In the genomic region with DNA sequence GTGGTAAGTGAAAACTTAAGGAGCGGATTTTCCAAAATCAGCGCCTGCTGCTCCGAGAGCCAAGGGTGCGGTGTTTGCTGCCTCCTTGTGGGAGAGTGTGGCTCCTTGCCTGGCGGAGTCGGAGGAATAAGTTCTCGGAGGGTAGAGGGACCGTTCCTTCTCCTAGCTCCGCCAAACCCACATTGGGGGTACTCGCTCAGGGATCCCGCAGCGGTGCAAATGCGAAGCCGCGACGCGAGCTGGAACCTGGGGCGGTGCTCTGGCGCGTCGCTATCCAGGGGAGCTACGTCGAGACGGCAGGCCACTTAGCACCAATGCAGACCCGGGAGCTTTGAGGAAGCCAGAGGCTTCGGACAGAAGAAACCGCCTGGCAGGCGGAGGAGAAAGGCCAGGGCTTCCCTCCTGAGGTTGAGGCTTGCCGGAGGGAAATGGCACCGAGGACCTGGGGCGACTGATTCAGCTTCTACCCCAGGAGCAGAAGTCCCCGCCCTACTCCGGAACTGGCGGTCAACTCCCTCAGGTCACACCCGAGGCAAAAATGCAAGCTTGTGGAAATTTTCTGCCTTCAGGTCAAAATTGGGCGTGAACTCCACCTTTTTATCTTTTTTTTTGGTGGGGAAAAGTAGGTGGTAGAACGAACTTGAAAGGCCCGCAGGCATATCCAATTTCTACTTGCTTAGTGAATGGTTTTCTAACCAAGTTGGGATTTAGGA, we compare ENCODE assay signal across 9 cellular contexts. TPM values are rescaled to one million over a fixed set of nuclear protein-coding genes. Genes with fewer than 3 reads are reported as not detected.
DNase-seq lines count a peak whose midpoint lies in the region; ATAC-seq and TF ChIP-seq lines count a peak whose summit lies in the region.
"Had no signal": no experiment of that assay in that cellular context is flagged by ENCODE, and none has a peak within 500 bp of the region (broad histone marks: within the 10 kb centered on the region; RNA-seq: fewer than 3 reads in every experiment).

No MANE protein-coding gene starts in this region.

- TF ChIP-seq CTCF in right atrium auricular region (IDR thresholded peaks at IDR 0.05), result peak; percentile 51 to 66

- no peaks in the 10 kb centered on the region for H3K36me3 ChIP-seq in adipocyte (ENCODE audit: control insufficient read depth, insufficient read depth, low read length, severe bottlenecking)
- no peaks in the 10 kb centered on the region for H3K36me3 ChIP-seq in right atrium auricular region
- no peaks in the 10 kb centered on the region for H3K36me3 ChIP-seq in rectal smooth muscle tissue (ENCODE audit: control insufficient read depth, insufficient read depth, low read length)

- H3K9ac ChIP-seq in adipocyte (ENCODE audit: low read length) (peak overlapping the region; percentile 80), rectal smooth muscle tissue (ENCODE audit: low read length) (no peak overlapping the region)

- H3K27me3 ChIP-seq in adipocyte (replicated peaks; ENCODE audit: control insufficient read depth, insufficient read depth, low read length), result no peaks in the 10 kb centered on the region
- no peaks in the 10 kb centered on the region for H3K27me3 ChIP-seq in right atrium auricular region
- no peaks in the 10 kb centered on the region for H3K27me3 ChIP-seq in rectal smooth muscle tissue (ENCODE audit: control insufficient read depth, insufficient read depth, low read length)

- DNase-seq in DMS79 (lab: John Stamatoyannopoulos, UW) (peak; percentile 34), HS-5 (ENCODE audit: low read depth) (peak; percentile 52), adipocyte (ENCODE audit: low read depth) (peak; percentile 84), right atrium auricular region (ENCODE audit: low spot score) (peak; percentile 60), H4 (ENCODE audit: low spot score) (no peak)

- no peak overlapping the region for H3K27ac ChIP-seq in right atrium auricular region
- no peak overlapping the region for H3K27ac ChIP-seq in rectal smooth muscle tissue (ENCODE audit: low read depth, low read length)

- H3K4me1 ChIP-seq in adipocyte (ENCODE audit: control insufficient read depth, insufficient read depth, low read length) (peaks cover 3% of the 10 kb centered on the region), right atrium auricular region (no peaks in the 10 kb centered on the region), rectal smooth muscle tissue (ENCODE audit: control insufficient read depth, insufficient read depth, low read length) (peaks cover 2% of the 10 kb centered on the region)

- H3K9me3 ChIP-seq in adipocyte (ENCODE audit: control insufficient read depth, low read length), result no peaks in the 10 kb centered on the region
- no peaks in the 10 kb centered on the region for H3K9me3 ChIP-seq in right atrium auricular region

- H3K4me3 ChIP-seq in adipocyte (ENCODE audit: low read length) (peak overlapping the region; percentile 87), right atrium auricular region (peak overlapping the region; percentile 31 to 53), rectal smooth muscle tissue (ENCODE audit: low read length) (peak overlapping the region; percentile 43)

- ATAC-seq in GM21367 (IDR thresholded peaks at IDR 0.05; ENCODE audit: unreplicated experiment) (peak; percentile 82), SK-N-SH treated with all-trans-retinoic acid at 6 μM for 48 hours (peak; percentile 98)

TF ChIP-seq in SK-N-SH treated with all-trans-retinoic acid at 6 μM for 48 hours, 23 proteins besides CTCF, POLR2A, EP300 and RAD21:
- no peak for TF ChIP-seq ZFP3 (CRISPR knock-in tag; IDR thresholded peaks at IDR 0.05)
- TF ChIP-seq, protein P1, sequence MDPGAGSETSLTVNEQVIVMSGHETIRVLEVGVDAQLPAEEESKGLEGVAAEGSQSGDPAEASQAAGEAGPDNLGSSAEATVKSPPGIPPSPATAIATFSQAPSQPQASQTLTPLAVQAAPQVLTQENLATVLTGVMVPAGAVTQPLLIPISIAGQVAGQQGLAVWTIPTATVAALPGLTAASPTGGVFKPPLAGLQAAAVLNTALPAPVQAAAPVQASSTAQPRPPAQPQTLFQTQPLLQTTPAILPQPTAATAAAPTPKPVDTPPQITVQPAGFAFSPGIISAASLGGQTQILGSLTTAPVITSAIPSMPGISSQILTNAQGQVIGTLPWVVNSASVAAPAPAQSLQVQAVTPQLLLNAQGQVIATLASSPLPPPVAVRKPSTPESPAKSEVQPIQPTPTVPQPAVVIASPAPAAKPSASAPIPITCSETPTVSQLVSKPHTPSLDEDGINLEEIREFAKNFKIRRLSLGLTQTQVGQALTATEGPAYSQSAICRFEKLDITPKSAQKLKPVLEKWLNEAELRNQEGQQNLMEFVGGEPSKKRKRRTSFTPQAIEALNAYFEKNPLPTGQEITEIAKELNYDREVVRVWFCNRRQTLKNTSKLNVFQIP (CRISPR knock-in tag; IDR thresholded peaks at IDR 0.05; ENCODE audit: borderline replicate concordance, low read depth), result no peak
- no peak for TF ChIP-seq RARB (CRISPR knock-in tag; IDR thresholded peaks at IDR 0.05)
- no peak for TF ChIP-seq ZNF565 (CRISPR knock-in tag; conservative IDR thresholded peaks at IDR 0.05; ENCODE audit: low read depth)
- no peak for TF ChIP-seq OSR1 (CRISPR knock-in tag; IDR thresholded peaks at IDR 0.05)
- TF ChIP-seq ZFP30 (CRISPR knock-in tag; IDR thresholded peaks at IDR 0.05), result no peak

RNA-seq across cellular contexts. Expression of a gene that starts 5.7 kb away (rescaled TPM):
- total RNA-seq in right atrium auricular region, result under 1 TPM; 0.51 to 0.85 TPM
- not detected in 2 replicates for total RNA-seq in H4 (2014; rRNA removed; shearing (Covaris generic))

RNA-seq across cellular contexts. Expression of a gene that starts 19.3 kb away (rescaled TPM):
- not detected for total RNA-seq in right atrium auricular region
- total RNA-seq in H4 (2014; rRNA removed; shearing (Covaris generic)), result not detected in 2 replicates
- total RNA-seq: temporal lobe had no signal

RNA-seq across cellular contexts. Expression of a gene that starts 26.5 kb away (rescaled TPM):
- not detected for total RNA-seq in right atrium auricular region
- not detected in 2 replicates for total RNA-seq in H4 (2014; rRNA removed; shearing (Covaris generic))

RNA-seq across cellular contexts. Expression of a gene that starts 34.9 kb away (rescaled TPM):
- total RNA-seq in right atrium auricular region, result not detected
- total RNA-seq in H4 (2014; rRNA removed; shearing (Covaris generic)), result not detected in 2 replicates
- total RNA-seq: temporal lobe had no signal
